ENCODE assay signal across 22 cellular contexts in the genomic region with DNA sequence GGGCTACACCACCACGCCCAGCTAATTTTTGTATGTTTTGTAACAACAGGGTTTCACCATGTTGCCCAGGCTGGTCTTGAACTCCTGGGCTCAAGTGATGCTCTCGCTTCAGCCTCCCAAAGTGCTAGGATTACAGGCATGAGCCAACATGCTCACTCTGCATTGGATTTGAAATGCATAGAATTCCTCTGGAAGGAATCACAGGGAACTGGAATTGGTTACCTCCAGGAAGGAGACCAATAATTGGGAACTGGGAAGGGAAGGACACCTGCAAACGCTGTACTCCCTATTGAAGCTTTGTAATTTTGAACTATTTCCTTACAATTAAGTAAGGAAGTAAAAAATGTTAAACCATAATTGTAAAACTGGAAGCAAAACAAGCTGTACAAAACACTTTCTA.
"Had no signal": no experiment of that assay in that cellular context is flagged by ENCODE, and none has a peak within 500 bp of the region (broad histone marks: within the 10 kb centered on the region; RNA-seq: fewer than 3 reads in every experiment).

No MANE protein-coding gene starts in this region.

- DNase-seq: colonic mucosa; cortex of kidney; effector CD8-positive, alpha-beta T cell; effector memory CD8-positive, alpha-beta T cell; endodermal cell; foreskin melanocyte; gastrocnemius medialis; glutamatergic neuron; head of caudate nucleus; heart right ventricle; hippocampal formation; immature natural killer cell; islet precursor cell; left cardiac atrium; left lung; left ventricle myocardium superior; lower lobe of right lung; mesenchymal stem cell; mucosa of descending colon; naive B cell; naive thymus-derived CD8-positive, alpha-beta T cell had no signal

- H3K36me3 ChIP-seq: colonic mucosa, esophagus muscularis mucosa, gastrocnemius medialis, heart right ventricle, left lung, lower lobe of right lung had no signal

- H3K9me3 ChIP-seq: colonic mucosa, esophagus muscularis mucosa, gastrocnemius medialis, heart right ventricle, left lung, lower lobe of right lung, mucosa of descending colon had no signal

- H3K4me3 ChIP-seq: colonic mucosa, esophagus muscularis mucosa, gastrocnemius medialis, heart right ventricle, left lung, lower lobe of right lung, mucosa of descending colon had no signal

- H3K4me1 ChIP-seq: colonic mucosa, gastrocnemius medialis, lower lobe of right lung had no signal

- H3K27ac ChIP-seq: colonic mucosa, esophagus muscularis mucosa, gastrocnemius medialis, heart right ventricle, left lung, lower lobe of right lung had no signal

- ATAC-seq: effector memory CD8-positive, alpha-beta T cell; gastrocnemius medialis; heart right ventricle; left cardiac atrium; left lung; left ventricle myocardium superior; lower lobe of right lung; mucosa of descending colon; naive thymus-derived CD8-positive, alpha-beta T cell had no signal

- H3K27me3 ChIP-seq: colonic mucosa, esophagus muscularis mucosa, gastrocnemius medialis, heart right ventricle, left lung had no signal
